Comparison of ENCODE assay signal across 1 cellular context in the genomic region with DNA sequence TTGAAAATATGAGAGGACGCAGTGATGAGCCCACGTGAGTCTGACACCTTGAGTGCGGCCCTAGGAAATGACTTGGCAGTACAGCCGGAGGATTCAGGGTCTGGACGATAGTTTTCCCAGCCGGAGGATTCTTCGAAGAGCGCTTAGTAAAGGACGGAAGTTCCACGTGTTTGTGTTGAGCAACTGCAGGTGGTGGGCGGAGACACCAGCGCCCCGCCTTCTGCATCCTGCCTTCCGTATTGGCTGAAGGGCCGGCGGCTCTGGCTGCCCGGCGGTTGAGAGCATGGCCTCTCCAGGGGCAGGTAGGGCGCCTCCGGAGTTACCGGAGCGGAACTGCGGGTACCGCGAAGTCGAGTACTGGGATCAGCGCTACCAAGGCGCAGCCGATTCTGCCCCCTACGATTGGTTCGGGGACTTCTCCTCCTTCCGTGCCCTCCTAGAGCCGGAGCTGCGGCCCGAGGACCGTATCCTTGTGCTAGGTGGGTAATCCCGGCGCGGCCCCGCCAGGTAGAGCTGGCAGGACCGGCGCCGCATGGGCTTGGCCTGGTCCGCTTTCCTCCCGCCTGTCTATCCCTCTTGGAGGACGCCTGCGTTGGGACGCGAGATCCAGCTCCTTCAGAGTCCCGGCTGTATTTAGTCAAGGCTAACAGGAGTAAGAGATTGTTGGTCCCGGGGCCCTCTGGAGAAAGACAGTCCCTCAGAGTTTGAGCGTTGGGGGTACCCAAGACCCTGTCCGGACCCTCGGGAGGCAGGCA.
A peak's percentile ranks its signal among the peaks of the same experiment; 100 is the strongest.
TF ChIP-seq lines count a peak whose summit lies in the region.

A gene (plus strand): TSS at position 261 of the 755 bp plus-strand sequence. CDS start 23 bp downstream, at position 284.

TF ChIP-seq in K562, 482 proteins besides CTCF, POLR2A, EP300 and RAD21 (continued from another document and continues in another):
- TF ChIP-seq FOSL1 (tag; conservative IDR thresholded peaks at IDR 0.05) (no peak), SUPT5H (IDR thresholded peaks at IDR 0.05) (peak; percentile 62), RB1 (IDR thresholded peaks at IDR 0.05; ENCODE audit: low read depth) (peak; percentile 57; the same call in 1 of the 2 replicates), MXI1 (IDR thresholded peaks at IDR 0.05; ENCODE audit: low read depth, low read length) (peak; percentile 99), JUND (IDR thresholded peaks at IDR 0.05; ENCODE audit: borderline replicate concordance, low read depth, low read length) (peak; percentile 71; the same call in 1 of the 2 replicates), JUND (tag; IDR thresholded peaks at IDR 0.05; ENCODE audit: borderline replicate concordance, low read depth, low read length) (no peak; the same call in 2 of the 3 replicates), RHOXF2B (CRISPR knock-in tag; conservative IDR thresholded peaks at IDR 0.05) (no peak), SAP30 (IDR thresholded peaks at IDR 0.05; ENCODE audit: borderline replicate concordance, insufficient read depth, low read depth, low read length, poor library complexity, severe bottlenecking) (peak; percentile 91), ZNF584 (CRISPR knock-in tag; IDR thresholded peaks at IDR 0.05; ENCODE audit: low read depth) (no peak), SOX6 (IDR thresholded peaks at IDR 0.05) (peak; percentile 36; the same call in 1 of the 2 replicates), MBD2 (IDR thresholded peaks at IDR 0.05; ENCODE audit: borderline replicate concordance, low read depth) (peak; percentile 36; the same call in 1 of the 2 replicates), ZNF232 (CRISPR knock-in tag; IDR thresholded peaks at IDR 0.05) (no peak), ZNF316 (IDR thresholded peaks at IDR 0.05) (peak; percentile 48; the same call in 1 of the 2 replicates), ZFX (CRISPR knock-in tag; IDR thresholded peaks at IDR 0.05) (peak; percentile 89), CHCHD3 (CRISPR knock-in tag; IDR thresholded peaks at IDR 0.05) (no peak), PHF20 (IDR thresholded peaks at IDR 0.05; ENCODE audit: partially characterized antibody) (peak; percentile 10), ZNF551 (CRISPR knock-in tag; IDR thresholded peaks at IDR 0.05) (no peak), HNRNPLL (IDR thresholded peaks at IDR 0.05; ENCODE audit: low read depth, low read length, poor library complexity, severe bottlenecking) (peak; percentile 94), DACH1 (IDR thresholded peaks at IDR 0.05; ENCODE audit: partially characterized antibody) (peak; percentile 50), ZNF445 (CRISPR knock-in tag; IDR thresholded peaks at IDR 0.05; ENCODE audit: low read depth) (no peak), POLR2G (IDR thresholded peaks at IDR 0.05; ENCODE audit: low read depth, low read length) (peak; percentile 96), ATF7 (IDR thresholded peaks at IDR 0.05) (peak; percentile 63), NEUROD1 (IDR thresholded peaks at IDR 0.05; ENCODE audit: borderline replicate concordance, low read depth, low read length, partially characterized antibody) (peak; percentile 61)
- TF ChIP-seq, protein P1, sequence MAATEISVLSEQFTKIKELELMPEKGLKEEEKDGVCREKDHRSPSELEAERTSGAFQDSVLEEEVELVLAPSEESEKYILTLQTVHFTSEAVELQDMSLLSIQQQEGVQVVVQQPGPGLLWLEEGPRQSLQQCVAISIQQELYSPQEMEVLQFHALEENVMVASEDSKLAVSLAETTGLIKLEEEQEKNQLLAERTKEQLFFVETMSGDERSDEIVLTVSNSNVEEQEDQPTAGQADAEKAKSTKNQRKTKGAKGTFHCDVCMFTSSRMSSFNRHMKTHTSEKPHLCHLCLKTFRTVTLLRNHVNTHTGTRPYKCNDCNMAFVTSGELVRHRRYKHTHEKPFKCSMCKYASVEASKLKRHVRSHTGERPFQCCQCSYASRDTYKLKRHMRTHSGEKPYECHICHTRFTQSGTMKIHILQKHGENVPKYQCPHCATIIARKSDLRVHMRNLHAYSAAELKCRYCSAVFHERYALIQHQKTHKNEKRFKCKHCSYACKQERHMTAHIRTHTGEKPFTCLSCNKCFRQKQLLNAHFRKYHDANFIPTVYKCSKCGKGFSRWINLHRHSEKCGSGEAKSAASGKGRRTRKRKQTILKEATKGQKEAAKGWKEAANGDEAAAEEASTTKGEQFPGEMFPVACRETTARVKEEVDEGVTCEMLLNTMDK (IDR thresholded peaks at IDR 0.05; ENCODE audit: borderline replicate concordance, insufficient read depth, low read depth, low read length, poor library complexity, severe bottlenecking): peak; percentile 2
- TF ChIP-seq, protein P2, sequence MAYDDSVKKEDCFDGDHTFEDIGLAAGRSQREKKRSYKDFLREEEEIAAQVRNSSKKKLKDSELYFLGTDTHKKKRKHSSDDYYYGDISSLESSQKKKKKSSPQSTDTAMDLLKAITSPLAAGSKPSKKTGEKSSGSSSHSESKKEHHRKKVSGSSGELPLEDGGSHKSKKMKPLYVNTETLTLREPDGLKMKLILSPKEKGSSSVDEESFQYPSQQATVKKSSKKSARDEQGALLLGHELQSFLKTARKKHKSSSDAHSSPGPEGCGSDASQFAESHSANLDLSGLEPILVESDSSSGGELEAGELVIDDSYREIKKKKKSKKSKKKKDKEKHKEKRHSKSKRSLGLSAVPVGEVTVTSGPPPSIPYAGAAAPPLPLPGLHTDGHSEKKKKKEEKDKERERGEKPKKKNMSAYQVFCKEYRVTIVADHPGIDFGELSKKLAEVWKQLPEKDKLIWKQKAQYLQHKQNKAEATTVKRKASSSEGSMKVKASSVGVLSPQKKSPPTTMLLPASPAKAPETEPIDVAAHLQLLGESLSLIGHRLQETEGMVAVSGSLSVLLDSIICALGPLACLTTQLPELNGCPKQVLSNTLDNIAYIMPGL (CRISPR knock-in tag; IDR thresholded peaks at IDR 0.05): peak; percentile 77; the same call in 1 of the 2 replicates
- TF ChIP-seq, protein P3, sequence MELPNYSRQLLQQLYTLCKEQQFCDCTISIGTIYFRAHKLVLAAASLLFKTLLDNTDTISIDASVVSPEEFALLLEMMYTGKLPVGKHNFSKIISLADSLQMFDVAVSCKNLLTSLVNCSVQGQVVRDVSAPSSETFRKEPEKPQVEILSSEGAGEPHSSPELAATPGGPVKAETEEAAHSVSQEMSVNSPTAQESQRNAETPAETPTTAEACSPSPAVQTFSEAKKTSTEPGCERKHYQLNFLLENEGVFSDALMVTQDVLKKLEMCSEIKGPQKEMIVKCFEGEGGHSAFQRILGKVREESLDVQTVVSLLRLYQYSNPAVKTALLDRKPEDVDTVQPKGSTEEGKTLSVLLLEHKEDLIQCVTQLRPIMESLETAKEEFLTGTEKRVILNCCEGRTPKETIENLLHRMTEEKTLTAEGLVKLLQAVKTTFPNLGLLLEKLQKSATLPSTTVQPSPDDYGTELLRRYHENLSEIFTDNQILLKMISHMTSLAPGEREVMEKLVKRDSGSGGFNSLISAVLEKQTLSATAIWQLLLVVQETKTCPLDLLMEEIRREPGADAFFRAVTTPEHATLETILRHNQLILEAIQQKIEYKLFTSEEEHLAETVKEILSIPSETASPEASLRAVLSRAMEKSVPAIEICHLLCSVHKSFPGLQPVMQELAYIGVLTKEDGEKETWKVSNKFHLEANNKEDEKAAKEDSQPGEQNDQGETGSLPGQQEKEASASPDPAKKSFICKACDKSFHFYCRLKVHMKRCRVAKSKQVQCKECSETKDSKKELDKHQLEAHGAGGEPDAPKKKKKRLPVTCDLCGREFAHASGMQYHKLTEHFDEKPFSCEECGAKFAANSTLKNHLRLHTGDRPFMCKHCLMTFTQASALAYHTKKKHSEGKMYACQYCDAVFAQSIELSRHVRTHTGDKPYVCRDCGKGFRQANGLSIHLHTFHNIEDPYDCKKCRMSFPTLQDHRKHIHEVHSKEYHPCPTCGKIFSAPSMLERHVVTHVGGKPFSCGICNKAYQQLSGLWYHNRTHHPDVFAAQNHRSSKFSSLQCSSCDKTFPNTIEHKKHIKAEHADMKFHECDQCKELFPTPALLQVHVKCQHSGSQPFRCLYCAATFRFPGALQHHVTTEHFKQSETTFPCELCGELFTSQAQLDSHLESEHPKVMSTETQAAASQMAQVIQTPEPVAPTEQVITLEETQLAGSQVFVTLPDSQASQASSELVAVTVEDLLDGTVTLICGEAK (IDR thresholded peaks at IDR 0.05): peak; percentile 77
- TF ChIP-seq, protein P3 (CRISPR knock-in tag; IDR thresholded peaks at IDR 0.05): no peak
- TF ChIP-seq, protein P4, sequence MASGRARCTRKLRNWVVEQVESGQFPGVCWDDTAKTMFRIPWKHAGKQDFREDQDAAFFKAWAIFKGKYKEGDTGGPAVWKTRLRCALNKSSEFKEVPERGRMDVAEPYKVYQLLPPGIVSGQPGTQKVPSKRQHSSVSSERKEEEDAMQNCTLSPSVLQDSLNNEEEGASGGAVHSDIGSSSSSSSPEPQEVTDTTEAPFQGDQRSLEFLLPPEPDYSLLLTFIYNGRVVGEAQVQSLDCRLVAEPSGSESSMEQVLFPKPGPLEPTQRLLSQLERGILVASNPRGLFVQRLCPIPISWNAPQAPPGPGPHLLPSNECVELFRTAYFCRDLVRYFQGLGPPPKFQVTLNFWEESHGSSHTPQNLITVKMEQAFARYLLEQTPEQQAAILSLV (tag; IDR thresholded peaks at IDR 0.05): peak; percentile 69
- TF ChIP-seq, protein P5, sequence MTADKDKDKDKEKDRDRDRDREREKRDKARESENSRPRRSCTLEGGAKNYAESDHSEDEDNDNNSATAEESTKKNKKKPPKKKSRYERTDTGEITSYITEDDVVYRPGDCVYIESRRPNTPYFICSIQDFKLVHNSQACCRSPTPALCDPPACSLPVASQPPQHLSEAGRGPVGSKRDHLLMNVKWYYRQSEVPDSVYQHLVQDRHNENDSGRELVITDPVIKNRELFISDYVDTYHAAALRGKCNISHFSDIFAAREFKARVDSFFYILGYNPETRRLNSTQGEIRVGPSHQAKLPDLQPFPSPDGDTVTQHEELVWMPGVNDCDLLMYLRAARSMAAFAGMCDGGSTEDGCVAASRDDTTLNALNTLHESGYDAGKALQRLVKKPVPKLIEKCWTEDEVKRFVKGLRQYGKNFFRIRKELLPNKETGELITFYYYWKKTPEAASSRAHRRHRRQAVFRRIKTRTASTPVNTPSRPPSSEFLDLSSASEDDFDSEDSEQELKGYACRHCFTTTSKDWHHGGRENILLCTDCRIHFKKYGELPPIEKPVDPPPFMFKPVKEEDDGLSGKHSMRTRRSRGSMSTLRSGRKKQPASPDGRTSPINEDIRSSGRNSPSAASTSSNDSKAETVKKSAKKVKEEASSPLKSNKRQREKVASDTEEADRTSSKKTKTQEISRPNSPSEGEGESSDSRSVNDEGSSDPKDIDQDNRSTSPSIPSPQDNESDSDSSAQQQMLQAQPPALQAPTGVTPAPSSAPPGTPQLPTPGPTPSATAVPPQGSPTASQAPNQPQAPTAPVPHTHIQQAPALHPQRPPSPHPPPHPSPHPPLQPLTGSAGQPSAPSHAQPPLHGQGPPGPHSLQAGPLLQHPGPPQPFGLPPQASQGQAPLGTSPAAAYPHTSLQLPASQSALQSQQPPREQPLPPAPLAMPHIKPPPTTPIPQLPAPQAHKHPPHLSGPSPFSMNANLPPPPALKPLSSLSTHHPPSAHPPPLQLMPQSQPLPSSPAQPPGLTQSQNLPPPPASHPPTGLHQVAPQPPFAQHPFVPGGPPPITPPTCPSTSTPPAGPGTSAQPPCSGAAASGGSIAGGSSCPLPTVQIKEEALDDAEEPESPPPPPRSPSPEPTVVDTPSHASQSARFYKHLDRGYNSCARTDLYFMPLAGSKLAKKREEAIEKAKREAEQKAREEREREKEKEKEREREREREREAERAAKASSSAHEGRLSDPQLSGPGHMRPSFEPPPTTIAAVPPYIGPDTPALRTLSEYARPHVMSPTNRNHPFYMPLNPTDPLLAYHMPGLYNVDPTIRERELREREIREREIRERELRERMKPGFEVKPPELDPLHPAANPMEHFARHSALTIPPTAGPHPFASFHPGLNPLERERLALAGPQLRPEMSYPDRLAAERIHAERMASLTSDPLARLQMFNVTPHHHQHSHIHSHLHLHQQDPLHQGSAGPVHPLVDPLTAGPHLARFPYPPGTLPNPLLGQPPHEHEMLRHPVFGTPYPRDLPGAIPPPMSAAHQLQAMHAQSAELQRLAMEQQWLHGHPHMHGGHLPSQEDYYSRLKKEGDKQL (CRISPR knock-in tag; IDR thresholded peaks at IDR 0.05; ENCODE audit: borderline replicate concordance): no peak
